ENCODE assay signal across 1 cellular context in genomic region chr2:60331106-60331809, GRCh38.
TF ChIP-seq lines count a peak whose summit lies in the region.

No MANE protein-coding gene starts in this region.

TF ChIP-seq in HEK293, 187 proteins besides CTCF, POLR2A, EP300 and RAD21 (continued from another document):
- TF ChIP-seq FEZF1 (tag by site-specific recombination; IDR thresholded peaks at IDR 0.05) (peak; percentile 72), ZNF266 (tag by site-specific recombination; IDR thresholded peaks at IDR 0.05; ENCODE audit: low read depth) (no peak), ZNF362 (tag by site-specific recombination; IDR thresholded peaks at IDR 0.05) (no peak), ZNF501 (tag by site-specific recombination; IDR thresholded peaks at IDR 0.05) (no peak), BCL11B (tag by site-specific recombination; IDR thresholded peaks at IDR 0.05; ENCODE audit: low read depth) (no peak), KLF1 (tag by site-specific recombination; IDR thresholded peaks at IDR 0.05) (no peak), WT1 (tag by site-specific recombination; IDR thresholded peaks at IDR 0.05) (no peak), ATF2 (tag by site-specific recombination; IDR thresholded peaks at IDR 0.05; ENCODE audit: low read depth) (peak; percentile 91), ZNF747 (tag by site-specific recombination; IDR thresholded peaks at IDR 0.05) (no peak), ZNF175 (tag by site-specific recombination; IDR thresholded peaks at IDR 0.05) (no peak), INSM2 (tag by site-specific recombination; IDR thresholded peaks at IDR 0.05) (0 out of 2 replicates have a peak, but pooled peaks have one; percentile 27), EGR2 (tag by site-specific recombination; IDR thresholded peaks at IDR 0.05; ENCODE audit: low read depth) (no peak), MZF1 (tag by site-specific recombination; IDR thresholded peaks at IDR 0.05; ENCODE audit: borderline replicate concordance) (peak; percentile 47; the same call in 1 of the 2 replicates), SCRT2 (tag by site-specific recombination; IDR thresholded peaks at IDR 0.05) (peak; percentile 96), PRDM1 (tag by site-specific recombination; IDR thresholded peaks at IDR 0.05) (no peak), ZNF18 (tag by site-specific recombination; IDR thresholded peaks at IDR 0.05) (no peak), ZNF571 (tag by site-specific recombination; IDR thresholded peaks at IDR 0.05) (no peak), OSR2 (tag by site-specific recombination; IDR thresholded peaks at IDR 0.05) (peak; percentile 89), ZNF645 (tag by site-specific recombination; IDR thresholded peaks at IDR 0.05) (no peak), ZNF785 (tag by site-specific recombination; IDR thresholded peaks at IDR 0.05) (no peak), IKZF3 (tag by site-specific recombination; IDR thresholded peaks at IDR 0.05) (no peak), ZNF239 (tag by site-specific recombination; IDR thresholded peaks at IDR 0.05) (no peak), ZNF148 (tag by site-specific recombination; IDR thresholded peaks at IDR 0.05; ENCODE audit: borderline replicate concordance) (no peak), ZIC2 (tag by site-specific recombination; IDR thresholded peaks at IDR 0.05) (0 out of 2 replicates have a peak, but pooled peaks have one; percentile 24), ZFP41 (tag by site-specific recombination; IDR thresholded peaks at IDR 0.05; ENCODE audit: borderline replicate concordance) (no peak), SCRT1 (tag by site-specific recombination; IDR thresholded peaks at IDR 0.05; ENCODE audit: borderline replicate concordance) (0 out of 2 replicates have a peak, but pooled peaks have one; percentile 34), ZNF140 (tag by site-specific recombination; IDR thresholded peaks at IDR 0.05) (no peak), SP7 (tag by site-specific recombination; IDR thresholded peaks at IDR 0.05) (0 out of 2 replicates have a peak, but pooled peaks have one; percentile 19), ZBTB7A (tag by site-specific recombination; IDR thresholded peaks at IDR 0.05; ENCODE audit: low read depth) (no peak), REST (tag by site-specific recombination; IDR thresholded peaks at IDR 0.05) (no peak), ZBTB48 (tag by site-specific recombination; IDR thresholded peaks at IDR 0.05) (no peak), ZNF423 (tag by site-specific recombination; IDR thresholded peaks at IDR 0.05) (no peak), HOXC10 (CRISPR knock-in tag; IDR thresholded peaks at IDR 0.05) (no peak)
